1 cellular context compared by ENCODE assay signal in genomic region chr6:37819177-37819801, GRCh38.
TF ChIP-seq lines count a peak whose summit lies in the region.

A gene with protein sequence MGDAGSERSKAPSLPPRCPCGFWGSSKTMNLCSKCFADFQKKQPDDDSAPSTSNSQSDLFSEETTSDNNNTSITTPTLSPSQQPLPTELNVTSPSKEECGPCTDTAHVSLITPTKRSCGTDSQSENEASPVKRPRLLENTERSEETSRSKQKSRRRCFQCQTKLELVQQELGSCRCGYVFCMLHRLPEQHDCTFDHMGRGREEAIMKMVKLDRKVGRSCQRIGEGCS (plus strand): TSS chr6:37819727. CDS start chr6:37819946, 219 bp downstream.

TF ChIP-seq in GM12878, 131 proteins besides CTCF, POLR2A, EP300 and RAD21 (continued from another document and continues in another):
- TF ChIP-seq NKRF (conservative IDR thresholded peaks at IDR 0.05): 0 out of 2 replicates have a peak, but pooled peaks have one; percentile 22
- no peak for TF ChIP-seq CBX3 (IDR thresholded peaks at IDR 0.05; ENCODE audit: borderline replicate concordance, low read depth)
- 0 out of 2 replicates have a peak, but pooled peaks have one; percentile 7 for TF ChIP-seq TAF1 (IDR thresholded peaks at IDR 0.05; ENCODE audit: borderline replicate concordance, low read depth, low read length)
- no peak for TF ChIP-seq EZH2 (IDR thresholded peaks at IDR 0.05; ENCODE audit: borderline replicate concordance, control insufficient read depth, low read depth, low read length)
- TF ChIP-seq POLR2AphosphoS2 (IDR thresholded peaks at IDR 0.05; ENCODE audit: low read depth, low read length): 0 out of 2 replicates have a peak, but pooled peaks have one; percentile 9
- no peak for TF ChIP-seq KAT2A (conservative IDR thresholded peaks at IDR 0.05; ENCODE audit: control insufficient read depth, low read depth, low read length)
- TF ChIP-seq, protein P1, sequence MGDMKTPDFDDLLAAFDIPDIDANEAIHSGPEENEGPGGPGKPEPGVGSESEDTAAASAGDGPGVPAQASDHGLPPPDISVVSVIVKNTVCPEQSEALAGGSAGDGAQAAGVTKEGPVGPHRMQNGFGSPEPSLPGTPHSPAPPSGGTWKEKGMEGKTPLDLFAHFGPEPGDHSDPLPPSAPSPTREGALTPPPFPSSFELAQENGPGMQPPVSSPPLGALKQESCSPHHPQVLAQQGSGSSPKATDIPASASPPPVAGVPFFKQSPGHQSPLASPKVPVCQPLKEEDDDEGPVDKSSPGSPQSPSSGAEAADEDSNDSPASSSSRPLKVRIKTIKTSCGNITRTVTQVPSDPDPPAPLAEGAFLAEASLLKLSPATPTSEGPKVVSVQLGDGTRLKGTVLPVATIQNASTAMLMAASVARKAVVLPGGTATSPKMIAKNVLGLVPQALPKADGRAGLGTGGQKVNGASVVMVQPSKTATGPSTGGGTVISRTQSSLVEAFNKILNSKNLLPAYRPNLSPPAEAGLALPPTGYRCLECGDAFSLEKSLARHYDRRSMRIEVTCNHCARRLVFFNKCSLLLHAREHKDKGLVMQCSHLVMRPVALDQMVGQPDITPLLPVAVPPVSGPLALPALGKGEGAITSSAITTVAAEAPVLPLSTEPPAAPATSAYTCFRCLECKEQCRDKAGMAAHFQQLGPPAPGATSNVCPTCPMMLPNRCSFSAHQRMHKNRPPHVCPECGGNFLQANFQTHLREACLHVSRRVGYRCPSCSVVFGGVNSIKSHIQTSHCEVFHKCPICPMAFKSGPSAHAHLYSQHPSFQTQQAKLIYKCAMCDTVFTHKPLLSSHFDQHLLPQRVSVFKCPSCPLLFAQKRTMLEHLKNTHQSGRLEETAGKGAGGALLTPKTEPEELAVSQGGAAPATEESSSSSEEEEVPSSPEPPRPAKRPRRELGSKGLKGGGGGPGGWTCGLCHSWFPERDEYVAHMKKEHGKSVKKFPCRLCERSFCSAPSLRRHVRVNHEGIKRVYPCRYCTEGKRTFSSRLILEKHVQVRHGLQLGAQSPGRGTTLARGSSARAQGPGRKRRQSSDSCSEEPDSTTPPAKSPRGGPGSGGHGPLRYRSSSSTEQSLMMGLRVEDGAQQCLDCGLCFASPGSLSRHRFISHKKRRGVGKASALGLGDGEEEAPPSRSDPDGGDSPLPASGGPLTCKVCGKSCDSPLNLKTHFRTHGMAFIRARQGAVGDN (IDR thresholded peaks at IDR 0.05): no peak
- TF ChIP-seq RFX5 (IDR thresholded peaks at IDR 0.05; ENCODE audit: low read depth, low read length): no peak
- TF ChIP-seq, protein P2, sequence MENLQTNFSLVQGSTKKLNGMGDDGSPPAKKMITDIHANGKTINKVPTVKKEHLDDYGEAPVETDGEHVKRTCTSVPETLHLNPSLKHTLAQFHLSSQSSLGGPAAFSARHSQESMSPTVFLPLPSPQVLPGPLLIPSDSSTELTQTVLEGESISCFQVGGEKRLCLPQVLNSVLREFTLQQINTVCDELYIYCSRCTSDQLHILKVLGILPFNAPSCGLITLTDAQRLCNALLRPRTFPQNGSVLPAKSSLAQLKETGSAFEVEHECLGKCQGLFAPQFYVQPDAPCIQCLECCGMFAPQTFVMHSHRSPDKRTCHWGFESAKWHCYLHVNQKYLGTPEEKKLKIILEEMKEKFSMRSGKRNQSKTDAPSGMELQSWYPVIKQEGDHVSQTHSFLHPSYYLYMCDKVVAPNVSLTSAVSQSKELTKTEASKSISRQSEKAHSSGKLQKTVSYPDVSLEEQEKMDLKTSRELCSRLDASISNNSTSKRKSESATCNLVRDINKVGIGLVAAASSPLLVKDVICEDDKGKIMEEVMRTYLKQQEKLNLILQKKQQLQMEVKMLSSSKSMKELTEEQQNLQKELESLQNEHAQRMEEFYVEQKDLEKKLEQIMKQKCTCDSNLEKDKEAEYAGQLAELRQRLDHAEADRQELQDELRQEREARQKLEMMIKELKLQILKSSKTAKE (IDR thresholded peaks at IDR 0.05; ENCODE audit: low read depth, poor library complexity, severe bottlenecking): peak; percentile 97
- peak; percentile 47; the same call in 1 of the 2 replicates for TF ChIP-seq NR2F1 (conservative IDR thresholded peaks at IDR 0.05)
- TF ChIP-seq, protein P3, sequence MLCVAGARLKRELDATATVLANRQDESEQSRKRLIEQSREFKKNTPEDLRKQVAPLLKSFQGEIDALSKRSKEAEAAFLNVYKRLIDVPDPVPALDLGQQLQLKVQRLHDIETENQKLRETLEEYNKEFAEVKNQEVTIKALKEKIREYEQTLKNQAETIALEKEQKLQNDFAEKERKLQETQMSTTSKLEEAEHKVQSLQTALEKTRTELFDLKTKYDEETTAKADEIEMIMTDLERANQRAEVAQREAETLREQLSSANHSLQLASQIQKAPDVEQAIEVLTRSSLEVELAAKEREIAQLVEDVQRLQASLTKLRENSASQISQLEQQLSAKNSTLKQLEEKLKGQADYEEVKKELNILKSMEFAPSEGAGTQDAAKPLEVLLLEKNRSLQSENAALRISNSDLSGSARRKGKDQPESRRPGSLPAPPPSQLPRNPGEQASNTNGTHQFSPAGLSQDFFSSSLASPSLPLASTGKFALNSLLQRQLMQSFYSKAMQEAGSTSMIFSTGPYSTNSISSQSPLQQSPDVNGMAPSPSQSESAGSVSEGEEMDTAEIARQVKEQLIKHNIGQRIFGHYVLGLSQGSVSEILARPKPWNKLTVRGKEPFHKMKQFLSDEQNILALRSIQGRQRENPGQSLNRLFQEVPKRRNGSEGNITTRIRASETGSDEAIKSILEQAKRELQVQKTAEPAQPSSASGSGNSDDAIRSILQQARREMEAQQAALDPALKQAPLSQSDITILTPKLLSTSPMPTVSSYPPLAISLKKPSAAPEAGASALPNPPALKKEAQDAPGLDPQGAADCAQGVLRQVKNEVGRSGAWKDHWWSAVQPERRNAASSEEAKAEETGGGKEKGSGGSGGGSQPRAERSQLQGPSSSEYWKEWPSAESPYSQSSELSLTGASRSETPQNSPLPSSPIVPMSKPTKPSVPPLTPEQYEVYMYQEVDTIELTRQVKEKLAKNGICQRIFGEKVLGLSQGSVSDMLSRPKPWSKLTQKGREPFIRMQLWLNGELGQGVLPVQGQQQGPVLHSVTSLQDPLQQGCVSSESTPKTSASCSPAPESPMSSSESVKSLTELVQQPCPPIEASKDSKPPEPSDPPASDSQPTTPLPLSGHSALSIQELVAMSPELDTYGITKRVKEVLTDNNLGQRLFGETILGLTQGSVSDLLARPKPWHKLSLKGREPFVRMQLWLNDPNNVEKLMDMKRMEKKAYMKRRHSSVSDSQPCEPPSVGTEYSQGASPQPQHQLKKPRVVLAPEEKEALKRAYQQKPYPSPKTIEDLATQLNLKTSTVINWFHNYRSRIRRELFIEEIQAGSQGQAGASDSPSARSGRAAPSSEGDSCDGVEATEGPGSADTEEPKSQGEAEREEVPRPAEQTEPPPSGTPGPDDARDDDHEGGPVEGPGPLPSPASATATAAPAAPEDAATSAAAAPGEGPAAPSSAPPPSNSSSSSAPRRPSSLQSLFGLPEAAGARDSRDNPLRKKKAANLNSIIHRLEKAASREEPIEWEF (IDR thresholded peaks at IDR 0.05; ENCODE audit: insufficient replicate concordance, low read depth, low read length): peak; percentile 81
- TF ChIP-seq TBL1XR1 (IDR thresholded peaks at IDR 0.05; ENCODE audit: low read depth, low read length): no peak
- no peak; the same call in 1 of the 2 replicates for TF ChIP-seq CREM (IDR thresholded peaks at IDR 0.05; ENCODE audit: low read depth)
- TF ChIP-seq EGR1 (IDR thresholded peaks at IDR 0.05; ENCODE audit: borderline replicate concordance in 1 of 2, low read depth in 2 of 2, low read length in 2 of 2): peak in 1 of 2 experiments; percentile 87; a peak in 2 of 3 replicates
- no peak for TF ChIP-seq ATF2 (IDR thresholded peaks at IDR 0.05; ENCODE audit: low read length)
- TF ChIP-seq, protein P4, sequence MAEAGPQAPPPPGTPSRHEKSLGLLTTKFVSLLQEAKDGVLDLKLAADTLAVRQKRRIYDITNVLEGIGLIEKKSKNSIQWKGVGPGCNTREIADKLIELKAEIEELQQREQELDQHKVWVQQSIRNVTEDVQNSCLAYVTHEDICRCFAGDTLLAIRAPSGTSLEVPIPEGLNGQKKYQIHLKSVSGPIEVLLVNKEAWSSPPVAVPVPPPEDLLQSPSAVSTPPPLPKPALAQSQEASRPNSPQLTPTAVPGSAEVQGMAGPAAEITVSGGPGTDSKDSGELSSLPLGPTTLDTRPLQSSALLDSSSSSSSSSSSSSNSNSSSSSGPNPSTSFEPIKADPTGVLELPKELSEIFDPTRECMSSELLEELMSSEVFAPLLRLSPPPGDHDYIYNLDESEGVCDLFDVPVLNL (IDR thresholded peaks at IDR 0.05; ENCODE audit: low read depth, low read length): no peak
- no peak for TF ChIP-seq ZZZ3 (IDR thresholded peaks at IDR 0.05; ENCODE audit: control insufficient read depth, insufficient read length, low read depth)
- TF ChIP-seq HDAC2 (IDR thresholded peaks at IDR 0.05): no peak
- TF ChIP-seq, protein P5, sequence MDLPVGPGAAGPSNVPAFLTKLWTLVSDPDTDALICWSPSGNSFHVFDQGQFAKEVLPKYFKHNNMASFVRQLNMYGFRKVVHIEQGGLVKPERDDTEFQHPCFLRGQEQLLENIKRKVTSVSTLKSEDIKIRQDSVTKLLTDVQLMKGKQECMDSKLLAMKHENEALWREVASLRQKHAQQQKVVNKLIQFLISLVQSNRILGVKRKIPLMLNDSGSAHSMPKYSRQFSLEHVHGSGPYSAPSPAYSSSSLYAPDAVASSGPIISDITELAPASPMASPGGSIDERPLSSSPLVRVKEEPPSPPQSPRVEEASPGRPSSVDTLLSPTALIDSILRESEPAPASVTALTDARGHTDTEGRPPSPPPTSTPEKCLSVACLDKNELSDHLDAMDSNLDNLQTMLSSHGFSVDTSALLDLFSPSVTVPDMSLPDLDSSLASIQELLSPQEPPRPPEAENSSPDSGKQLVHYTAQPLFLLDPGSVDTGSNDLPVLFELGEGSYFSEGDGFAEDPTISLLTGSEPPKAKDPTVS (IDR thresholded peaks at IDR 0.05; ENCODE audit: low read depth, low read length): no peak
- TF ChIP-seq MEF2B (IDR thresholded peaks at IDR 0.05; ENCODE audit: partially characterized antibody, poor library complexity, severe bottlenecking): peak; percentile 46
- no peak for TF ChIP-seq CHD4 (IDR thresholded peaks at IDR 0.05)
- 0 out of 2 replicates have a peak, but pooled peaks have one; percentile 55 for TF ChIP-seq CBFB (IDR thresholded peaks at IDR 0.05; ENCODE audit: low read depth)
- TF ChIP-seq CHD2 (IDR thresholded peaks at IDR 0.05; ENCODE audit: borderline replicate concordance, low read depth, low read length): peak; percentile 58; the same call in 1 of the 2 replicates
- TF ChIP-seq SREBF1 (IDR thresholded peaks at IDR 0.05; ENCODE audit: low read length): peak; percentile 98
- no peak for TF ChIP-seq CEBPB (IDR thresholded peaks at IDR 0.05; ENCODE audit: borderline replicate concordance in 1 of 2, low read depth in 2 of 2, low read length in 2 of 2)
- TF ChIP-seq CHD1 (IDR thresholded peaks at IDR 0.05; ENCODE audit: low read depth, low read length): peak; percentile 98
- TF ChIP-seq MYC (IDR thresholded peaks at IDR 0.05; ENCODE audit: insufficient read depth, insufficient read length, insufficient replicate concordance, low read length, severe bottlenecking): no peak
- peak; percentile 47 for TF ChIP-seq E2F8 (IDR thresholded peaks at IDR 0.05; ENCODE audit: low read depth, partially characterized antibody)
- TF ChIP-seq LARP7 (IDR thresholded peaks at IDR 0.05): peak; percentile 52; the same call in 1 of the 2 replicates
- no peak for TF ChIP-seq FOS (IDR thresholded peaks at IDR 0.05; ENCODE audit: borderline replicate concordance, extremely low read depth, insufficient read length)
